Comparison of ENCODE assay signal across 9 cellular contexts in genomic region chr2:113240915-113241911, GRCh38. TPM values are rescaled to one million over a fixed set of nuclear protein-coding genes. Genes with fewer than 3 reads are reported as not detected.
DNase-seq lines count a peak whose midpoint lies in the region; ATAC-seq, FAIRE-seq and TF ChIP-seq lines count a peak whose summit lies in the region.
"Had no signal": no experiment of that assay in that cellular context is flagged by ENCODE, and none has a peak within 500 bp of the region (broad histone marks: within the 10 kb centered on the region; RNA-seq: fewer than 3 reads in every experiment).

No MANE protein-coding gene starts in this region.

- H3K4me2 ChIP-seq in K562 (ENCODE audit: insufficient read depth, low read length), result peak overlapping the region; percentile 34; the same call in 1 of the 2 replicates

- ATAC-seq in K562 (peak; percentile 72), left lung (peak; percentile 86), HG02885 (IDR thresholded peaks at IDR 0.05; ENCODE audit: poor library complexity, unreplicated experiment) (no peak)

- H2AFZ ChIP-seq in K562 (ENCODE audit: low read depth, low read length), result no peak overlapping the region

- H3K4me3 ChIP-seq in K562, result no peak overlapping the region
- H3K4me3 ChIP-seq in left lung, result no peak overlapping the region

- 68% methylated on average over 18 of the region's 18 CpGs for WGBS in K562 (ENCODE audit: insufficient coverage, low coverage, missing lambda C conversion rate)

- in situ Hi-C loops in K562 (cut with MboI), result no loop called here

- peak; percentile 68 for TF ChIP-seq POLR2A in K562 (conservative IDR thresholded peaks at IDR 0.05)

- H3K9me1 ChIP-seq in K562 (ENCODE audit: control insufficient read depth, insufficient read depth, low read length), result peaks cover 6% of the 10 kb centered on the region

- H3K36me3 ChIP-seq in K562 (ENCODE audit: control insufficient read depth, insufficient read depth, low read length) (peaks cover 35% of the 10 kb centered on the region), left lung (no peaks in the 10 kb centered on the region)

- intact Hi-C loops in K562 (cut with micrococcal nuclease), result no loop called here
- intact Hi-C loops in left lung (cut with DNase I), result no loop called here

- FAIRE-seq in RCC 7860 (lab: Jason Lieb, UNC), result peak; percentile 98
- peak; percentile 93 for FAIRE-seq in K562 (lab: Jason Lieb, UNC)

- H3K4me1 ChIP-seq in K562 (replicated peaks in 1 of 2; ENCODE audit: control insufficient read depth in 2 of 2, insufficient read depth in 2 of 2, low read length in 2 of 2) (peaks cover 24 to 30% of the 10 kb centered on the region in 2 experiments), left lung (peaks cover 21 to 24% of the 10 kb centered on the region in 2 donors)

- H3K9me3 ChIP-seq in K562 (replicated peaks; ENCODE audit: control insufficient read depth, insufficient read depth, low read depth, low read length), result no peaks in the 10 kb centered on the region
- H3K9me3 ChIP-seq in left lung, result no peaks in the 10 kb centered on the region

- peak; percentile 38; the same call in 1 of the 2 replicates for TF ChIP-seq EP300 in K562 (IDR thresholded peaks at IDR 0.05; ENCODE audit: low read length)

- POLR2A ChIA-PET in K562 (lab: Yijun Ruan, JAX), result interaction anchor here (0.6 to 1.1 kb wide), 4 partner anchors 11 to 41 kb away, joined by 3 read pairs; no protein-coding TSS in a partner anchor

- H3K79me2 ChIP-seq in K562 (ENCODE audit: control insufficient read depth, insufficient read depth, low read length), result peaks cover 15% of the 10 kb centered on the region

- H3K27ac ChIP-seq in K562 (ENCODE audit: extremely low read depth, low read depth, low read length) (peak overlapping the region; percentile 45; the same call in 1 of the 3 replicates), left lung (peak overlapping the region; percentile 54 to 70)
- H3K27ac ChIP-seq: HL-60 had no signal

- CTCF ChIA-PET in K562 (lab: Yijun Ruan, JAX; ENCODE audit: low intra/inter-chr PET ratio), result no interaction called here

- H3K9ac ChIP-seq in K562 (ENCODE audit: insufficient read depth in 1 of 2, low read depth in 2 of 2, low read length in 2 of 2), result 0 out of 4 replicates have a peak overlapping the region, but pooled peaks of 1 of the 2 experiments have one; percentile 17

- peaks cover 7% of the 10 kb centered on the region; the same call in 1 of the 2 replicates for H4K20me1 ChIP-seq in K562 (replicated peaks; ENCODE audit: control insufficient read depth, insufficient read depth, low read length)

- no peak for TF ChIP-seq RAD21 in K562 (CRISPR knock-in tag; conservative IDR thresholded peaks at IDR 0.05 in 1 of 2, IDR thresholded peaks at IDR 0.05 in 1 of 2)

- H3K27me3 ChIP-seq in K562 (ENCODE audit: control insufficient read depth in 2 of 2, insufficient read depth in 2 of 2, low read length in 2 of 2) (no peaks in the 10 kb centered on the region), left lung (no peaks in the 10 kb centered on the region)

- no peak for TF ChIP-seq CTCF in K562 (IDR thresholded peaks at IDR 0.05 in 2 of 3, conservative IDR thresholded peaks at IDR 0.05 in 1 of 3; ENCODE audit: insufficient read depth in 2 of 3, low read depth in 1 of 3, low read length in 3 of 3)
- TF ChIP-seq CTCF in left lung (IDR thresholded peaks at IDR 0.05), result no peak

- DNase-seq in EH (ENCODE audit: low read depth) (peak; percentile 99), RCC 7860 (ENCODE audit: low spot score) (peak; percentile 100), K562 (ENCODE audit: extremely low read depth in 1 of 4, low spot score in 3 of 4) (peak; percentile 43 to 71 (median 60)), left lung (peak in 1 of 2 donors; percentile 80), NCI-H1105 treated with DMSO at 0.1 percent for 48 hours (lab: John Stamatoyannopoulos, UW) (no peak), COR-L47 (lab: John Stamatoyannopoulos, UW) (no peak)
- peak; percentile 67 to 70 for DNase-seq in stimulated activated CD8-positive, alpha-beta memory T cell treated with anti-CD3 and anti-CD28 coated beads, Interleukin-15, amount 100 ng/mL, for 48 hours (ENCODE audit: low read depth in 2 of 2)

- BruUV-seq in K562 (replicated peaks; lab: Mats Ljungman, UMichigan), result no TSS peak

TF ChIP-seq in K562, 482 proteins besides CTCF, POLR2A, EP300 and RAD21 (continues in another document):
- no peak for TF ChIP-seq SFPQ (IDR thresholded peaks at IDR 0.05; ENCODE audit: low read depth, low read length)
- peak in 1 of 2 experiments; percentile 8; a peak in 1 of 3 replicates for TF ChIP-seq CBX3 (IDR thresholded peaks at IDR 0.05; ENCODE audit: borderline replicate concordance in 1 of 2, low read length in 2 of 2)
- no peak for TF ChIP-seq KLF13 (tag; IDR thresholded peaks at IDR 0.05; ENCODE audit: borderline replicate concordance, low read depth)
- TF ChIP-seq KDM1A (IDR thresholded peaks at IDR 0.05), result peak in 1 of 2 experiments; percentile 68; a peak in 1 of 4 replicates
- TF ChIP-seq BCLAF1 (IDR thresholded peaks at IDR 0.05; ENCODE audit: borderline replicate concordance in 1 of 2, control insufficient read depth in 1 of 2, low read depth in 2 of 2, low read length in 1 of 2), result 0 out of 4 replicates have a peak, but pooled peaks of 1 of the 2 experiments have one; percentile 20
- TF ChIP-seq RCOR1 (IDR thresholded peaks at IDR 0.05; ENCODE audit: borderline replicate concordance in 1 of 2, low read depth in 2 of 2, low read length in 2 of 2), result peak in 1 of 2 experiments; percentile 46; a peak in 1 of 4 replicates
- TF ChIP-seq MAFF (IDR thresholded peaks at IDR 0.05; ENCODE audit: low read length), result peak; percentile 51; the same call in 1 of the 2 replicates
- 0 out of 2 replicates have a peak, but pooled peaks have one; percentile 21 for TF ChIP-seq MTA3 (IDR thresholded peaks at IDR 0.05; ENCODE audit: borderline replicate concordance)
- no peak for TF ChIP-seq ZNF586 (CRISPR knock-in tag; conservative IDR thresholded peaks at IDR 0.05)
- TF ChIP-seq POLR2G (IDR thresholded peaks at IDR 0.05; ENCODE audit: low read depth, low read length), result peak; percentile 63; the same call in 1 of the 2 replicates

RNA-seq across cellular contexts. Expression of gene PAX8, which starts 37.5 kb away (rescaled TPM):
- 0.79 and 1.4 TPM in 2 replicates for total RNA-seq in K562 (2011; cell fraction: chromatin; rRNA removed; ENCODE audit: low replicate concordance)
- 0.66 and 0.83 TPM in 2 replicates for total RNA-seq in K562 (2011; cell fraction: nucleolus; rRNA removed)
- 0.51 and 2.8 TPM in 2 replicates for total RNA-seq in K562 (2011; cell fraction: nucleoplasm; rRNA removed)
- 1.1 and 1.7 TPM in 2 replicates for total RNA-seq in K562 (2014; rRNA removed)
- total RNA-seq in K562 (2014; rRNA removed; fragmentation: Illumina TruSeq; extraction: Trizol), result 0.38 and 0.40 TPM in 2 replicates
- 0.51 and 0.60 TPM in 2 replicates for total RNA-seq in K562 (2015; rRNA removed; fragmentation: Illumina TruSeq; extraction: Trizol)
- 1.3 and 2.1 TPM in 2 replicates for total RNA-seq in K562 (2021)
- polyA plus RNA-seq in K562 (2011; rRNA removed), result 0.47 and 0.83 TPM in 2 replicates
- polyA plus RNA-seq in K562 (2011; cell fraction: cytosol; rRNA removed), result 1.0 TPM in 2 replicates
- 0.58 and 1.2 TPM in 2 replicates for polyA plus RNA-seq in K562 (2011; cell fraction: nucleus; rRNA removed)
- polyA plus RNA-seq in K562 (2012), result 10.1 and 10.3 TPM in 2 replicates
- polyA plus RNA-seq in K562 (2014; fragmentation: Illumina TruSeq; extraction: Trizol), result 1.1 and 1.6 TPM in 2 replicates
- polyA plus RNA-seq in K562 (2014; fragmentation: Nextera tagmentation; extraction: Ambion mirVana), result under 1 TPM; 0.13 to 0.34 TPM
- polyA plus RNA-seq in K562 (2014; rRNA removed), result 0.78 and 1.3 TPM in 2 replicates
- polyA minus RNA-seq in K562 (2011; rRNA and poly(A)+ RNA removed), result 0.46 and 0.81 TPM in 2 replicates
- 0.95 and 1.2 TPM in 2 replicates for polyA minus RNA-seq in K562 (2011; cell fraction: cytosol; rRNA and poly(A)+ RNA removed)
- 0.67 and 0.89 TPM in 2 replicates for polyA minus RNA-seq in K562 (2011; cell fraction: nucleus; rRNA and poly(A)+ RNA removed)
- total RNA-seq in left lung, result 1 to 10 TPM; 2.6 to 4.8 TPM

Comparison
In these comparisons a context has a peak if more than half of its experiments do, and no peak if none do; other contexts are left out.
1. DNase-seq: peak in EH (single experiment), RCC 7860 (single experiment), K562 (4 of 4) and stimulated activated CD8-positive, alpha-beta memory T cell treated with anti-CD3 and anti-CD28 coated beads, Interleukin-15, amount 100 ng/mL, for 48 hours (2 of 2); none in NCI-H1105 treated with DMSO at 0.1 percent for 48 hours (single experiment) and COR-L47 (single experiment).